ENCODE assay signal across 1 cellular context in genomic region chr19:45311640-45312039, GRCh38.
TF ChIP-seq lines count a peak whose summit lies in the region.

No MANE protein-coding gene starts in this region.

TF ChIP-seq in endothelial cell of umbilical vein, 7 proteins besides CTCF, POLR2A, EP300 and RAD21:
- TF ChIP-seq MAX (IDR thresholded peaks at IDR 0.05; ENCODE audit: insufficient read depth, insufficient read length) = no peak
- TF ChIP-seq JUN (IDR thresholded peaks at IDR 0.05; ENCODE audit: borderline replicate concordance, insufficient read depth, insufficient read length, low read depth) = no peak
- no peak for TF ChIP-seq FOS (IDR thresholded peaks at IDR 0.05; ENCODE audit: borderline replicate concordance, insufficient read depth, low read length)
- TF ChIP-seq GATA2 (IDR thresholded peaks at IDR 0.05; ENCODE audit: insufficient read depth, insufficient read length, low read depth, low read length) = no peak
